ENCODE assay signal across 23 cellular contexts in genomic region chr6:29590218-29590808, GRCh38. TPM values are rescaled to one million over a fixed set of nuclear protein-coding genes. Genes with fewer than 3 reads are reported as not detected.
"Had no signal": no experiment of that assay in that cellular context is flagged by ENCODE, and none has a peak within 500 bp of the region (broad histone marks: within the 10 kb centered on the region; RNA-seq: fewer than 3 reads in every experiment).

No MANE protein-coding gene starts in this region.

- H3K4me1 ChIP-seq: ascending aorta, colonic mucosa had no signal

- H3K36me3 ChIP-seq: ascending aorta, cardiac muscle cell, colonic mucosa, MG63, WERI-Rb-1 had no signal

- H3K27me3 ChIP-seq: ascending aorta, cardiac muscle cell, colonic mucosa, MG63 had no signal

- H3K27ac ChIP-seq: ascending aorta, cardiac muscle cell, colonic mucosa, WERI-Rb-1 had no signal

- H3K9me3 ChIP-seq: ascending aorta, colonic mucosa, MG63 had no signal

- H3K4me3 ChIP-seq: ascending aorta, cardiac muscle cell, colonic mucosa, MG63 had no signal

- DNase-seq: activated CD4-positive, alpha-beta T cell treated with anti-CD3 and anti-CD28 coated beads for 1 hour; activated CD8-positive, alpha-beta memory T cell treated with anti-CD3 and anti-CD28 coated beads for 24 hours; activated CD8-positive, alpha-beta memory T cell treated with anti-CD3 and anti-CD28 coated beads, Interleukin-2, amount 10 ng/mL, durations not matched to agents 7 days and 5 days; activated CD8-positive, alpha-beta memory T cell treated with anti-CD3 and anti-CD28 coated beads, Interleukin-2, amount 50 U/mL, for 48 hours; activated naive CD8-positive, alpha-beta T cell treated with anti-CD3 and anti-CD28 coated beads, Interleukin-2, amount 10 ng/mL, durations not matched to agents 7 days and 5 days; activated T-cell treated with anti-CD3 and anti-CD28 coated beads, Interleukin-2, amount 50 U/mL, for 72 hours; colonic mucosa; MG63; NCI-H1092; NCI-H1436 treated with DMSO at 0.1 percent for 48 hours; NCI-H2029; NCI-H524 treated with DMSO at 0.1 percent for 48 hours; Right ventricle myocardium superior had no signal

RNA-seq across cellular contexts. Expression of gene OR2H2, which starts 5.4 kb away (rescaled TPM):
- total RNA-seq: activated CD4-positive, alpha-beta memory T cell treated with anti-CD3 and anti-CD28 coated beads, Interleukin-2, amount 10 ng/mL, durations not matched to agents 7 days and 5 days; activated CD8-positive, alpha-beta memory T cell treated with anti-CD3 and anti-CD28 coated beads, Interleukin-2, amount 10 ng/mL, durations not matched to agents 7 days and 5 days; activated naive CD8-positive, alpha-beta T cell treated with anti-CD3 and anti-CD28 coated beads, Interleukin-2, amount 10 ng/mL, durations not matched to agents 7 days and 5 days; activated T-cell treated with anti-CD3 and anti-CD28 coated beads, Interleukin-2, amount 50 U/mL, for 72 hours; activated T-helper 17 cell treated with anti-CD3 and anti-CD28 coated beads, Interleukin-2, amount 50 U/mL, for 72 hours; ascending aorta; cardiac muscle cell; chondrocyte; colonic mucosa; NCI-H460; Right ventricle myocardium superior; T-helper 1 cell treated with Interleukin-12 subunit alpha and Interleukin-12 subunit beta and Interleukin-4 antibody, amounts not matched to agents 30 ng/mL and 1 ng/mL, for 36 hours; T-helper 2 cell treated with Interferon-gamma antibody and Interleukin-4, amounts not matched to agents 100 ng/mL and 5 ng/mL, for 36 hours had no signal
- polyA plus RNA-seq: adipose tissue had no signal

RNA-seq across cellular contexts. Expression of gene UBD, which starts 30.8 kb away (rescaled TPM):
- total RNA-seq: activated naive CD8-positive, alpha-beta T cell treated with anti-CD3 and anti-CD28 coated beads, Interleukin-2, amount 10 ng/mL, durations not matched to agents 7 days and 5 days; ascending aorta; cardiac muscle cell; chondrocyte; NCI-H460 had no signal
- polyA plus RNA-seq: cardiac muscle cell had no signal
